In genomic region chr17:41848788-41849187, GRCh38 we compare ENCODE assay signal across 18 cellular contexts. TPM values are rescaled to one million over a fixed set of nuclear protein-coding genes. Genes with fewer than 3 reads are reported as not detected.
"Had no signal": no experiment of that assay in that cellular context is flagged by ENCODE, and none has a peak within 500 bp of the region (broad histone marks: within the 10 kb centered on the region; RNA-seq: fewer than 3 reads in every experiment).

No MANE protein-coding gene starts in this region.

- H3K27me3 ChIP-seq: left lung, testis had no signal

- DNase-seq: activated CD4-positive, alpha-beta T cell treated with anti-CD3 and anti-CD28 coated beads for 48 hours; activated CD8-positive, alpha-beta memory T cell treated with anti-CD3 and anti-CD28 coated beads for 24 hours; activated naive CD4-positive, alpha-beta T cell treated with Interleukin-2 at 50 U/mL for 16 hours; activated naive CD8-positive, alpha-beta T cell treated with anti-CD3 and anti-CD28 coated beads, Interleukin-2, amount 50 U/mL, for 24 hours; caudate nucleus; cortex of kidney; effector CD8-positive, alpha-beta T cell; foreskin melanocyte; head of caudate nucleus; left lung; nephron progenitor cell; stimulated activated CD4-positive, alpha-beta T cell treated with anti-CD3 and anti-CD28 coated beads, Interleukin-4, amount 100 ng/mL, for 24 hours; stimulated activated naive CD8-positive, alpha-beta T cell treated with anti-CD3 and anti-CD28 coated beads, Interleukin-15, amount 100 ng/mL, for 72 hours; T-helper 1 cell; testis; WERI-Rb-1 had no signal

- H3K9me3 ChIP-seq: left lung, testis had no signal

- H3K27ac ChIP-seq: epithelial cell of prostate, left lung, testis, WERI-Rb-1 had no signal

- H3K4me3 ChIP-seq: left lung, testis had no signal

- H3K4me1 ChIP-seq: left lung, testis had no signal

- ATAC-seq: activated naive CD8-positive, alpha-beta T cell treated with anti-CD3 and anti-CD28 coated beads, Interleukin-2, amount 50 U/mL, for 24 hours; left lung; stimulated activated naive CD8-positive, alpha-beta T cell treated with anti-CD3 and anti-CD28 coated beads, Interleukin-15, amount 100 ng/mL, for 72 hours had no signal

RNA-seq across cellular contexts. Expression of gene KLHL10, which starts 11.2 kb away (rescaled TPM):
- total RNA-seq: left lung, pulmonary artery endothelial cell had no signal
